In the genomic region with DNA sequence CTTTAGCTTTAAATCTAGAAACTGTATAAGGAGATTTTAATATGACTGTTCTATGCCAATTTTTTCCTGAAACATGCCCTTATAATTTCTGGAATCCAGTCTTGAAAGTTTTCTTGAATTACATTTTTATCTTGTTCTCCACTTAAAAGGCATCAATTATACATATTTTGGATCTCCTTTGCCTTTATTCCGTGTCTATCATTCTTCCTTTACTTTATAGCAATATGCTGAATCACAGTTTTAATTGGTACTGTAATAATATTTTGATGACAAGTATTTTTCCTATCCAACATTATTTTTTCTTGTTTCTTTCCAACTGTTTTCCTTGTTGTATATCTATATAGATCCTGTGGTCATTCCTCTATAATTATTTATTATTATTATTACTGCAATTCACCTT, we compare ENCODE assay signal across 36 cellular contexts.
"Had no signal": no experiment of that assay in that cellular context is flagged by ENCODE, and none has a peak within 500 bp of the region (broad histone marks: within the 10 kb centered on the region; RNA-seq: fewer than 3 reads in every experiment).

No MANE protein-coding gene starts in this region.

- H3K4me1 ChIP-seq: ascending aorta had no signal

- H3K36me3 Mint-ChIP-seq: activated naive CD4-positive, alpha-beta T cell treated with anti-CD3 and anti-CD28 coated beads, Interleukin-2, amount 10 ng/mL, durations not matched to agents 7 days and 5 days; activated naive CD8-positive, alpha-beta T cell treated with anti-CD3 and anti-CD28 coated beads, Interleukin-2, amount 10 ng/mL, durations not matched to agents 7 days and 5 days; brain had no signal

- H3K36me3 ChIP-seq: ascending aorta, cardiac muscle cell had no signal

- H3K4me3 Mint-ChIP-seq: activated B cell treated with CpG ODN at 0.5 μM for 24 hours; activated CD4-positive, alpha-beta memory T cell treated with anti-CD3 and anti-CD28 coated beads for 36 hours; activated CD4-positive, alpha-beta T cell treated with anti-CD3 and anti-CD28 coated beads, Interleukin-2, amount 10 ng/mL, durations not matched to agents 24 days and 14 days; activated CD8-positive, alpha-beta T cell treated with anti-CD3 and anti-CD28 coated beads for 36 hours; activated naive CD4-positive, alpha-beta T cell treated with anti-CD3 and anti-CD28 coated beads, Interleukin-2, amount 10 ng/mL, durations not matched to agents 7 days and 5 days; activated naive CD4-positive, alpha-beta T cell treated with anti-CD3 and anti-CD28 coated beads, Interleukin-2, amount 50 U/mL, for 24 hours; activated naive CD8-positive, alpha-beta T cell; activated naive CD8-positive, alpha-beta T cell treated with anti-CD3 and anti-CD28 coated beads, Interleukin-2, amount 10 ng/mL, durations not matched to agents 7 days and 5 days; activated naive CD8-positive, alpha-beta T cell treated with anti-CD3 and anti-CD28 coated beads, Interleukin-2, amount 50 U/mL, for 24 hours; activated T-cell treated with anti-CD3 and anti-CD28 coated beads, Interleukin-2, amount 50 U/mL, for 4 hours; activated T-cell treated with anti-CD3 and anti-CD28 coated beads, Interleukin-2, amount 50 U/mL, for 72 hours; brain; central memory CD8-positive, alpha-beta T cell; T-helper 2 cell treated with Interferon-gamma antibody and Interleukin-4, amounts not matched to agents 5 μg/mL and 100 μg/mL, for 36 hours had no signal

- ATAC-seq: activated CD8-positive, alpha-beta T cell treated with anti-CD3 and anti-CD28 coated beads for 36 hours; activated naive CD8-positive, alpha-beta T cell treated with anti-CD3 and anti-CD28 coated beads, Interleukin-2, amount 50 U/mL, for 24 hours; activated T-cell treated with anti-CD3 and anti-CD28 coated beads, Interleukin-2, amount 50 U/mL, for 4 hours; activated T-cell treated with anti-CD3 and anti-CD28 coated beads, Interleukin-2, amount 50 U/mL, for 72 hours had no signal

- H3K27me3 Mint-ChIP-seq: activated CD8-positive, alpha-beta T cell treated with anti-CD3 and anti-CD28 coated beads for 36 hours; activated naive CD4-positive, alpha-beta T cell treated with anti-CD3 and anti-CD28 coated beads, Interleukin-2, amount 10 ng/mL, durations not matched to agents 7 days and 5 days; activated naive CD8-positive, alpha-beta T cell; brain had no signal

- H3K27me3 ChIP-seq: ascending aorta, cardiac muscle cell had no signal

- H3K27ac ChIP-seq: ascending aorta, cardiac muscle cell, VCaP had no signal

- DNase-seq: activated B cell treated with CpG ODN at 0.5 μM for 24 hours; activated CD4-positive, alpha-beta memory T cell treated with anti-CD3 and anti-CD28 coated beads for 36 hours; activated CD4-positive, alpha-beta T cell treated with anti-CD3 and anti-CD28 coated beads for 4 hours; activated CD4-positive, alpha-beta T cell treated with anti-CD3 and anti-CD28 coated beads, Interleukin-2, amount 10 ng/mL, durations not matched to agents 24 days and 14 days; activated CD4-positive, alpha-beta T cell treated with anti-CD3 and anti-CD28 coated beads, Interleukin-2, amount 50 U/mL, for 1 hour; activated CD4-positive, alpha-beta T cell treated with anti-CD3 and anti-CD28 coated beads, Interleukin-2, amount 50 U/mL, for 4 hours; activated CD4-positive, CD25-positive, alpha-beta regulatory T cell treated with anti-CD3 and anti-CD28 coated beads, Interleukin-2, amount 50 U/mL, for 72 hours; activated CD8-positive, alpha-beta memory T cell treated with anti-CD3 and anti-CD28 coated beads, Interleukin-2, amount 50 U/mL, for 4 hours; activated CD8-positive, alpha-beta T cell treated with anti-CD3 and anti-CD28 coated beads for 36 hours; activated effector memory CD4-positive, alpha-beta T cell treated with Interleukin-2 at 50 U/mL for 16 hours; activated gamma-delta T cell; activated naive CD4-positive, alpha-beta T cell treated with anti-CD3 and anti-CD28 coated beads, Interleukin-2, amount 10 ng/mL, durations not matched to agents 7 days and 5 days; activated naive CD4-positive, alpha-beta T cell treated with Interleukin-2 at 50 U/mL for 16 hours; activated naive CD8-positive, alpha-beta T cell treated with anti-CD3 and anti-CD28 coated beads, Interleukin-2, amount 10 ng/mL, durations not matched to agents 7 days and 5 days; activated naive CD8-positive, alpha-beta T cell treated with anti-CD3 and anti-CD28 coated beads, Interleukin-2, amount 50 U/mL, for 24 hours; activated T-cell treated with anti-CD3 and anti-CD28 coated beads for 4 hours; activated T-cell treated with anti-CD3 and anti-CD28 coated beads, Interleukin-2, amount 50 U/mL, for 1 hour; activated T-cell treated with anti-CD3 and anti-CD28 coated beads, Interleukin-2, amount 50 U/mL, for 4 hours; activated T-cell treated with anti-CD3 and anti-CD28 coated beads, Interleukin-2, amount 50 U/mL, for 72 hours; amygdala; anterior cingulate cortex; caudate nucleus; cerebellar nuclear complex; T-helper 2 cell; T-helper 9 cell had no signal

- H3K4me3 ChIP-seq: ascending aorta, cardiac muscle cell had no signal

- FAIRE-seq: bronchial epithelial cell, TTC549 had no signal

- H3K27ac Mint-ChIP-seq: activated B cell treated with CpG ODN at 0.5 μM for 24 hours; activated CD4-positive, alpha-beta memory T cell treated with anti-CD3 and anti-CD28 coated beads for 36 hours; activated CD4-positive, alpha-beta T cell treated with anti-CD3 and anti-CD28 coated beads, Interleukin-2, amount 10 ng/mL, durations not matched to agents 24 days and 14 days; activated CD8-positive, alpha-beta T cell treated with anti-CD3 and anti-CD28 coated beads for 36 hours; activated naive CD4-positive, alpha-beta T cell treated with anti-CD3 and anti-CD28 coated beads, Interleukin-2, amount 10 ng/mL, durations not matched to agents 7 days and 5 days; activated naive CD4-positive, alpha-beta T cell treated with anti-CD3 and anti-CD28 coated beads, Interleukin-2, amount 50 U/mL, for 24 hours; activated naive CD8-positive, alpha-beta T cell; activated naive CD8-positive, alpha-beta T cell treated with anti-CD3 and anti-CD28 coated beads, Interleukin-2, amount 10 ng/mL, durations not matched to agents 7 days and 5 days; activated naive CD8-positive, alpha-beta T cell treated with anti-CD3 and anti-CD28 coated beads, Interleukin-2, amount 50 U/mL, for 24 hours; activated T-cell treated with anti-CD3 and anti-CD28 coated beads, Interleukin-2, amount 50 U/mL, for 72 hours; activated T-helper 2 cell treated with anti-CD3 and anti-CD28 coated beads, Interferon-gamma antibody, Interleukin-2, Interleukin-4, amounts not matched to agents 10 μg/mL and 5 μg/mL and 100 μg/mL, durations not matched to agents 14 hours and 24 hours and 36 hours; T-helper 2 cell treated with Interferon-gamma antibody and Interleukin-4, amounts not matched to agents 5 μg/mL and 100 μg/mL, for 36 hours had no signal

- H3K4me1 Mint-ChIP-seq: activated B cell treated with CpG ODN at 0.5 μM for 24 hours; activated CD4-positive, alpha-beta T cell treated with anti-CD3 and anti-CD28 coated beads, Interleukin-2, amount 10 ng/mL, durations not matched to agents 24 days and 14 days; activated naive CD4-positive, alpha-beta T cell treated with anti-CD3 and anti-CD28 coated beads, Interleukin-2, amount 10 ng/mL, durations not matched to agents 7 days and 5 days; activated naive CD4-positive, alpha-beta T cell treated with anti-CD3 and anti-CD28 coated beads, Interleukin-2, amount 50 U/mL, for 24 hours; activated naive CD8-positive, alpha-beta T cell treated with anti-CD3 and anti-CD28 coated beads, Interleukin-2, amount 10 ng/mL, durations not matched to agents 7 days and 5 days; activated naive CD8-positive, alpha-beta T cell treated with anti-CD3 and anti-CD28 coated beads, Interleukin-2, amount 50 U/mL, for 24 hours; brain; central memory CD8-positive, alpha-beta T cell had no signal
